ENCODE assay signal across 8 cellular contexts in the genomic region with DNA sequence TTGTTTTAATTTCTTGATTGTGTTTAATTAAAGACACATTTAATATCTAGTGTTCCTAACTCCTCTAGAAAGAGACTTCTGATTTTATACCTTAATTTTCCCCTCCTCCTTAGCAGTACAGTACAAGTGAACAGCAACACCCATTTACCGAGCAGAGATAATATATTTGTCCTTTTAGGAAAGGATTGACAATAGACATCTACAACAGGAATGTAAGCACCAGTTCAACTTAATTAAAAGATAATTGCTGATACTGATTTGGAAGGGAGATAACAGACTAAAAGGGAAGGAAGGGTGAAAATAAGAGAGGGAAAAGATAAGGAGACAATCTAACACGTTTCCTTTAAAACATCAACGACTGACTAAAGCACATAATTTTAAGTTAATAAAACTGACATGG.
DNase-seq lines count a peak whose midpoint lies in the region; ATAC-seq and TF ChIP-seq lines count a peak whose summit lies in the region.

No MANE protein-coding gene starts in this region.

- peak overlapping the region; percentile 68 for H3K27ac ChIP-seq in VCaP
- peak overlapping the region; percentile 81 for H3K27ac ChIP-seq in cardiac muscle cell

- no peak for TF ChIP-seq CTCF in VCaP (conservative IDR thresholded peaks at IDR 0.05)
- TF ChIP-seq CTCF in cardiac muscle cell (IDR thresholded peaks at IDR 0.05; ENCODE audit: low read depth, low read length) = no peak
- TF ChIP-seq CTCF in GM13977 (IDR thresholded peaks at IDR 0.05; ENCODE audit: extremely low read depth, insufficient read depth, missing control alignments) = no peak

- no peaks in the 10 kb centered on the region for H3K27me3 ChIP-seq in cardiac muscle cell
- H3K27me3 ChIP-seq in skeletal muscle satellite cell (ENCODE audit: control insufficient read depth, insufficient read depth, low read length) = no peaks in the 10 kb centered on the region

- H3K4me1 ChIP-seq in cardiac muscle cell (ENCODE audit: low read depth) (peaks cover 28% of the 10 kb centered on the region), skeletal muscle satellite cell (ENCODE audit: control insufficient read depth, insufficient read depth, low read length) (peaks cover 26% of the 10 kb centered on the region)

- H3K36me3 ChIP-seq in cardiac muscle cell (no peaks in the 10 kb centered on the region), skeletal muscle satellite cell (ENCODE audit: insufficient read depth, low read length) (no peaks in the 10 kb centered on the region)

- H3K4me2 ChIP-seq in skeletal muscle satellite cell (ENCODE audit: low read length) = peak overlapping the region; percentile 82

- in situ Hi-C loops in GM13977 (cut with MboI; ENCODE audit: low pct_unique_long_range_greater_than_20kb, low sequenced_read_pairs, unreplicated experiment) = no loop called here

- H3K9me3 ChIP-seq in cardiac muscle cell (ENCODE audit: low read depth) (no peaks in the 10 kb centered on the region), skeletal muscle satellite cell (replicated peaks; ENCODE audit: low read length) (no peaks in the 10 kb centered on the region)

- H3K4me3 ChIP-seq in cardiac muscle cell = no peak overlapping the region
- H3K4me3 ChIP-seq in skeletal muscle satellite cell (ENCODE audit: low read length) = peak overlapping the region; percentile 66

- peak overlapping the region; percentile 79 for H3K9ac ChIP-seq in skeletal muscle satellite cell (ENCODE audit: low read depth, low read length)

- ATAC-seq in GM18867 (IDR thresholded peaks at IDR 0.05; ENCODE audit: unreplicated experiment) = peak; percentile 19
- ATAC-seq in HG02938 (IDR thresholded peaks at IDR 0.05; ENCODE audit: unreplicated experiment) = peak; percentile 30

- DNase-seq in cardiac muscle cell (ENCODE audit: low read depth in 1 of 2, low spot score in 1 of 2) (no peak), COLO829 (ENCODE audit: low spot score) (no peak), GM13977 (ENCODE audit: low spot score) (no peak), UCSD-AML1 (lab: John Stamatoyannopoulos, UW; ENCODE audit: unreplicated experiment) (no peak)
